Comparison of ENCODE assay signal across 1 cellular context in genomic region chr22:41935015-41935908, GRCh38.
A peak's percentile ranks its signal among the peaks of the same experiment; 100 is the strongest.
TF ChIP-seq lines count a peak whose summit lies in the region.

No MANE protein-coding gene starts in this region.

TF ChIP-seq in HepG2, 621 proteins besides CTCF, POLR2A, EP300 and RAD21:
- TF ChIP-seq ETV6 (CRISPR knock-in tag; conservative IDR thresholded peaks at IDR 0.05), result no peak
- TF ChIP-seq AGO2 (optimal IDR thresholded peaks at IDR 0.05; ENCODE audit: low read depth, low read length), result peak; percentile 47
